In genomic region chr16:49883111-49883829, GRCh38 we compare ENCODE assay signal across 16 cellular contexts. TPM values are rescaled to one million over a fixed set of nuclear protein-coding genes. Genes with fewer than 3 reads are reported as not detected.
"Had no signal": no experiment of that assay in that cellular context is flagged by ENCODE, and none has a peak within 500 bp of the region (broad histone marks: within the 10 kb centered on the region; RNA-seq: fewer than 3 reads in every experiment).

No MANE protein-coding gene starts in this region.

- H3K4me3 ChIP-seq: lung, pancreas, stomach, testis had no signal

- H3K27ac ChIP-seq: stomach, testis had no signal

- H3K36me3 ChIP-seq: pancreas, stomach had no signal

- H3K4me1 ChIP-seq: pancreas had no signal

- H3K27me3 ChIP-seq: pancreas, testis had no signal

- H3K36me3 Mint-ChIP-seq: activated naive CD8-positive, alpha-beta T cell had no signal

- DNase-seq: activated CD4-positive, alpha-beta T cell treated with anti-CD3 and anti-CD28 coated beads, Interleukin-2, amount 10 ng/mL, durations not matched to agents 7 days and 5 days; activated CD8-positive, alpha-beta memory T cell treated with anti-CD3 and anti-CD28 coated beads, Interleukin-2, amount 50 U/mL, for 48 hours; activated gamma-delta T cell treated with Interleukin-2 at 50 U/mL for 16 hours; anterior cingulate cortex; cerebellar nuclear complex; hypothalamus; kidney glomerular epithelial cell; midbrain; pancreas; stimulated activated CD4-positive, alpha-beta T cell treated with anti-CD3 and anti-CD28 coated beads, Interleukin-1b, Interleukin-23, amount 100 ng/mL, for 48 hours; stomach; testis had no signal

- H3K27ac Mint-ChIP-seq: activated CD4-positive, alpha-beta T cell treated with anti-CD3 and anti-CD28 coated beads, Interleukin-2, amount 10 ng/mL, durations not matched to agents 7 days and 5 days; activated naive CD8-positive, alpha-beta T cell had no signal

- H3K4me3 Mint-ChIP-seq: activated CD4-positive, alpha-beta T cell treated with anti-CD3 and anti-CD28 coated beads, Interleukin-2, amount 10 ng/mL, durations not matched to agents 7 days and 5 days; activated naive CD8-positive, alpha-beta T cell; neural crest cell had no signal

- H3K9me3 Mint-ChIP-seq: activated CD4-positive, alpha-beta T cell treated with anti-CD3 and anti-CD28 coated beads, Interleukin-2, amount 10 ng/mL, durations not matched to agents 7 days and 5 days; neural crest cell had no signal

- H3K4me1 Mint-ChIP-seq: activated CD4-positive, alpha-beta T cell treated with anti-CD3 and anti-CD28 coated beads, Interleukin-2, amount 10 ng/mL, durations not matched to agents 7 days and 5 days had no signal

- ATAC-seq: esophagus mucosa had no signal

RNA-seq across cellular contexts. Expression of gene ZNF423, which starts 27.4 kb away (rescaled TPM):
- total RNA-seq: activated CD4-positive, alpha-beta T cell treated with anti-CD3 and anti-CD28 coated beads, Interleukin-2, amount 10 ng/mL, durations not matched to agents 7 days and 5 days had no signal
